ENCODE assay signal across 8 cellular contexts in genomic region chr1:239386453-239387303, GRCh38. TPM values are rescaled to one million over a fixed set of nuclear protein-coding genes. Genes with fewer than 3 reads are reported as not detected.
DNase-seq lines count a peak whose midpoint lies in the region; ATAC-seq lines count a peak whose summit lies in the region.

Gene CHRM3 (plus strand): TSS chr1:239386568. CDS start chr1:239907452, 520,884 bp downstream.

- H3K9me3 ChIP-seq in MG63 (no peaks in the 10 kb centered on the region), iPS DF 6.9 (ENCODE audit: control insufficient read depth, insufficient read depth, low read length) (no peaks in the 10 kb centered on the region)

- H3K27me3 ChIP-seq in MG63 (peaks cover 72% of the 10 kb centered on the region), iPS DF 6.9 (ENCODE audit: control insufficient read depth, insufficient read depth, low read length) (peaks cover 17% of the 10 kb centered on the region)

- no CpG with 5 or more reads among the region's 82 CpGs for WGBS in iPS DF 6.9 (ENCODE audit: insufficient coverage, insufficient read length)

- H3K4me3 ChIP-seq in MG63 (peak within 1 kb of the TSS; percentile 43), iPS DF 6.9 (ENCODE audit: low read length) (peak within 1 kb of the TSS; percentile 62)

- DNase-seq in Caki2 (ENCODE audit: low read depth) (peak; percentile 92), MG63 (peak; percentile 74), iPS DF 6.9 (ENCODE audit: low read depth, low spot score) (no peak), retina (peak; percentile 86), posterior vena cava (ENCODE audit: low spot score) (no peak), NCI-H187 (lab: John Stamatoyannopoulos, UW) (no peak)
- DNase-seq in activated naive CD8-positive, alpha-beta T cell treated with anti-CD3 and anti-CD28 coated beads for 36 hours: peak; percentile 22

- H3K27me3 Mint-ChIP-seq in activated naive CD8-positive, alpha-beta T cell treated with anti-CD3 and anti-CD28 coated beads for 36 hours: peaks cover 79% of the 10 kb centered on the region

- H3K4me1 ChIP-seq in iPS DF 6.9 (ENCODE audit: control insufficient read depth, insufficient read depth, low read length): no peaks in the 10 kb centered on the region

- H3K36me3 ChIP-seq in MG63 (no peaks in the 10 kb centered on the region), iPS DF 6.9 (ENCODE audit: control insufficient read depth, insufficient read depth, low read length) (no peaks in the 10 kb centered on the region)

- peaks cover 17% of the 10 kb centered on the region for H3K4me1 Mint-ChIP-seq in activated naive CD8-positive, alpha-beta T cell treated with anti-CD3 and anti-CD28 coated beads for 36 hours

- no peak within 1 kb of the TSS for H3K27ac Mint-ChIP-seq in activated naive CD8-positive, alpha-beta T cell treated with anti-CD3 and anti-CD28 coated beads for 36 hours

- intact Hi-C loops in posterior vena cava (cut with DNase I): no loop called here

- H3K36me3 Mint-ChIP-seq in activated naive CD8-positive, alpha-beta T cell treated with anti-CD3 and anti-CD28 coated beads for 36 hours: no peaks in the 10 kb centered on the region

- H3K4me3 Mint-ChIP-seq in activated naive CD8-positive, alpha-beta T cell treated with anti-CD3 and anti-CD28 coated beads for 36 hours: peak within 1 kb of the TSS; percentile 87

- H3K27ac ChIP-seq in iPS DF 6.9 (ENCODE audit: low read length): no peak within 1 kb of the TSS

- in situ Hi-C loops in Caki2 (cut with HindIII; ENCODE audit: low pct_unique_long_range_greater_than_20kb, low sequenced_read_pairs): no loop called here

- ATAC-seq in HG03095 (IDR thresholded peaks at IDR 0.05; ENCODE audit: unreplicated experiment): no peak

- no peaks in the 10 kb centered on the region for H3K9me3 Mint-ChIP-seq in activated naive CD8-positive, alpha-beta T cell treated with anti-CD3 and anti-CD28 coated beads for 36 hours

RNA-seq across cellular contexts. Expression of gene CHRM3, which starts in this region (rescaled TPM):
- total RNA-seq in Caki2 (2014; rRNA removed; shearing (Covaris generic); ENCODE audit: low replicate concordance): 0.07 and 0.58 TPM in 2 replicates
- total RNA-seq in MG63 (2014; rRNA removed; shearing (Covaris generic); ENCODE audit: low replicate concordance): 0.02 and 0.03 TPM in 2 replicates
- under 1 TPM in 1 of 2 experiments, not detected in 1; 0.36 TPM for total RNA-seq in activated naive CD8-positive, alpha-beta T cell treated with anti-CD3 and anti-CD28 coated beads for 36 hours
- total RNA-seq in posterior vena cava: 1 to 10 TPM; 1.4 to 1.8 TPM

Comparison
In these comparisons a context has a peak if more than half of its experiments do, and no peak if none do; other contexts are left out.
1. Peak in DNase-seq in Caki2; RNA of the gene not detected or under 1 TPM.
2. Peak in DNase-seq and H3K4me3 ChIP-seq in MG63; RNA of the gene not detected or under 1 TPM.
3. Peak in DNase-seq in activated naive CD8-positive, alpha-beta T cell treated with anti-CD3 and anti-CD28 coated beads for 36 hours; RNA of the gene not detected or under 1 TPM.